ENCODE assay signal across 27 cellular contexts in the genomic region with DNA sequence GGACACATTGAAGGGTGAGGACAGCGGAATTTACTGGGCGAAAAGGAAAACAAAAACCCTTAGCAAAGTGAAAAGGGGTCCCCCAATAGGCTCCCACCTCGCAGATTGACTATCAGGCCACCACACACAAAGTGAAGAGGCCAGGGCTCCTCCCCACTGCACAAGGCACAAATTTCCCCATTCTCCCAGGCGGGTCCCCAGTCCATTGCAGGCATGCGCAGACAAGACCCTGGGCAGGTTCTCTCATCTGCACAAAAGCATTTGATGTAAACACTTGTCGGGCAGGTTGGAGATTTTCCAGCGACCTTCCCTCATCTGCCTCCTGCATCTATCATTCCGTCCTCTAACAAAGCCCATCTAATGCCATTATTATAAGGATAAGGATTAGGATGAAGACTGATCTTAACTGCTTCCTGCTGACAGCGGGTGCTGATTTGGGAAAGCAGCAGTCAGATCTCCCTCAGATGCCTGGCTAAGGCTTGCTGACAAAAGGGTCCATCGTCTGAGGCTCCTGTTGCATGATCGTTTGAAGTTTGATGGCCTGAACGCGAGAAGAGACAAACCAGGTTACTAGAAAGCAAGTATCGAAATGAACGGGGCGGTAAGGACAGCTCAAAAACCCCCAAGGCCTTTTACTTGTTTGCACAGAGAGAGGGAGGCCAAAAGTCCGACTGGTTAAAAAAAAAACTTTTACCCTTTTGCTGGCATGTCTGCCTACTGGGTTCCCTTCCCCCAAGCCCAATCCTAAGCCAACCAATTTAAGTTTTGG. TPM values are rescaled to one million over a fixed set of nuclear protein-coding genes. Genes with fewer than 3 reads are reported as not detected.
DNase-seq lines count a peak whose midpoint lies in the region; ATAC-seq and TF ChIP-seq lines count a peak whose summit lies in the region.
"Had no signal": no experiment of that assay in that cellular context is flagged by ENCODE, and none has a peak within 500 bp of the region (broad histone marks: within the 10 kb centered on the region; RNA-seq: fewer than 3 reads in every experiment).

No MANE protein-coding gene starts in this region.

- H3K9ac ChIP-seq in liver (ENCODE audit: low read depth in 1 of 2, low read length in 2 of 2), result no peak overlapping the region
- H3K9ac ChIP-seq: BLaER1 treated with 17β-estradiol and CSF1 and Interleukin-3, amounts not matched to agents 10 nM and 100 nM; GM23248 had no signal

- peaks cover 0 to 10% (median 5%) of the 10 kb centered on the region in 4 donors for H3K4me1 ChIP-seq in liver (ENCODE audit: control insufficient read depth in 4 of 4, insufficient read depth in 4 of 4, low read length in 3 of 4)
- no peaks in the 10 kb centered on the region for H3K4me1 ChIP-seq in gastroesophageal sphincter

- ATAC-seq in GM21723 (IDR thresholded peaks at IDR 0.05; ENCODE audit: unreplicated experiment) (no peak), gastroesophageal sphincter (no peak)

- TF ChIP-seq POLR2A in erythroblast (IDR thresholded peaks at IDR 0.05; ENCODE audit: low read length) (no peak), gastroesophageal sphincter (IDR thresholded peaks at IDR 0.05) (no peak)

- no peak for TF ChIP-seq EP300 in gastroesophageal sphincter (IDR thresholded peaks at IDR 0.05)

- H3K9me3 ChIP-seq in liver (ENCODE audit: control insufficient read depth in 4 of 4, low read length in 3 of 4), result no peaks in the 10 kb centered on the region
- no peaks in the 10 kb centered on the region for H3K9me3 ChIP-seq in gastroesophageal sphincter

- H3K36me3 ChIP-seq in liver (ENCODE audit: control insufficient read depth in 4 of 4, insufficient read depth in 3 of 4, low read depth in 1 of 4, low read length in 3 of 4) (no peaks in the 10 kb centered on the region), gastroesophageal sphincter (no peaks in the 10 kb centered on the region)
- H3K36me3 ChIP-seq: BLaER1 treated with 17β-estradiol and CSF1 and Interleukin-3, amounts not matched to agents 10 nM and 100 nM had no signal

- WGBS in liver, result 61% methylated on average over 17 of the region's 17 CpGs
- 70 to 77% methylated on average over 8 to 15 of the region's 17 CpGs for WGBS in gastroesophageal sphincter (ENCODE audit: low coverage in 1 of 2), 2 donors

- no peaks in the 10 kb centered on the region for H3K27me3 ChIP-seq in liver (ENCODE audit: control insufficient read depth in 4 of 4, insufficient read depth in 4 of 4, low read length in 3 of 4)
- peaks cover 12% of the 10 kb centered on the region for H3K27me3 ChIP-seq in gastroesophageal sphincter
- H3K27me3 ChIP-seq: BLaER1 treated with 17β-estradiol and CSF1 and Interleukin-3, amounts not matched to agents 10 nM and 100 nM had no signal

- TF ChIP-seq CTCF in liver (IDR thresholded peaks at IDR 0.05; ENCODE audit: low read depth, low read length, missing input control) (no peak), gastroesophageal sphincter (IDR thresholded peaks at IDR 0.05) (no peak)

- DNase-seq in NCI-H345 (lab: John Stamatoyannopoulos, UW) (peak; percentile 25), NCI-H345 treated with DMSO at 0.1 percent for 48 hours (lab: John Stamatoyannopoulos, UW; ENCODE audit: unreplicated experiment) (no peak), NCI-H82 treated with DMSO at 0.1 percent for 48 hours (lab: John Stamatoyannopoulos, UW; ENCODE audit: unreplicated experiment) (peak; percentile 42), NCI-H1417 (lab: John Stamatoyannopoulos, UW) (no peak), erythroblast (lab: John Stamatoyannopoulos, UW) (no peak)
- DNase-seq: 8988T; CD4-positive, alpha-beta memory T cell; DMS153; GM23248; HCEC 1CT; MV-4-11; NCI-H1417 treated with DMSO at 0.1 percent for 48 hours; NCI-H187; NCI-H2107; NCI-H446; NCI-H526; NK-92 treated with Interleukin-12 subunit alpha and Interleukin-12 subunit beta, amount 100 ng/mL, for 24 hours; SHP77 treated with DMSO at 0.1 percent for 48 hours had no signal

- TF ChIP-seq RAD21 in liver (IDR thresholded peaks at IDR 0.05), result no peak

- H3K4me3 ChIP-seq in liver (ENCODE audit: low read depth in 1 of 3, low read length in 3 of 3), result no peak overlapping the region
- H3K4me3 ChIP-seq in gastroesophageal sphincter, result no peak overlapping the region
- H3K4me3 ChIP-seq: BLaER1 treated with 17β-estradiol and CSF1 and Interleukin-3, amounts not matched to agents 10 nM and 100 nM; GM23248; SK-N-MC had no signal

- H3K27ac ChIP-seq in liver (ENCODE audit: low read depth in 1 of 2, low read length in 2 of 2) (no peak overlapping the region), gastroesophageal sphincter (no peak overlapping the region)
- H3K27ac ChIP-seq: GM23248, HL-60, RWPE1, SK-N-MC had no signal

TF ChIP-seq in liver, 16 proteins besides CTCF, POLR2A, EP300 and RAD21:
- TF ChIP-seq TAF1 (conservative IDR thresholded peaks at IDR 0.05) (no peak), HNF4A (conservative IDR thresholded peaks at IDR 0.05) (peak; percentile 38 to 46), RXRA (IDR thresholded peaks at IDR 0.05) (no peak), SP1 (IDR thresholded peaks at IDR 0.05) (peak; percentile 8)

RNA-seq across cellular contexts. Expression of a gene that starts 14.4 kb away (rescaled TPM):
- total RNA-seq in liver (under 1 TPM in 1 of 2 donors, not detected in 1; under 0.01 TPM), gastroesophageal sphincter (not detected)
- not detected for polyA plus RNA-seq in liver
- total RNA-seq: CD4-positive, alpha-beta memory T cell; G401; GM23248; HT-29 had no signal
- polyA plus RNA-seq: CD4-positive, alpha-beta memory T cell; GM23248 had no signal

RNA-seq across cellular contexts. Expression of a gene that starts 27.9 kb away (rescaled TPM):
- total RNA-seq in liver (1 to 10 TPM; 6.2 to 7.5 TPM), gastroesophageal sphincter (10 to 100 TPM; 21.8 to 29.5 (median 25.2) TPM)
- polyA plus RNA-seq in liver, result 1 to 10 TPM; 2.3 to 5.0 TPM

Comparison
In these comparisons a context has a peak if more than half of its experiments do, and no peak if none do; other contexts are left out.
1. DNase-seq: peak in NCI-H345 (single experiment) and NCI-H82 treated with DMSO at 0.1 percent for 48 hours (single experiment); none in NCI-H345 treated with DMSO at 0.1 percent for 48 hours (single experiment), NCI-H1417 (0 of 3) and erythroblast (0 of 2).